In the genomic region with DNA sequence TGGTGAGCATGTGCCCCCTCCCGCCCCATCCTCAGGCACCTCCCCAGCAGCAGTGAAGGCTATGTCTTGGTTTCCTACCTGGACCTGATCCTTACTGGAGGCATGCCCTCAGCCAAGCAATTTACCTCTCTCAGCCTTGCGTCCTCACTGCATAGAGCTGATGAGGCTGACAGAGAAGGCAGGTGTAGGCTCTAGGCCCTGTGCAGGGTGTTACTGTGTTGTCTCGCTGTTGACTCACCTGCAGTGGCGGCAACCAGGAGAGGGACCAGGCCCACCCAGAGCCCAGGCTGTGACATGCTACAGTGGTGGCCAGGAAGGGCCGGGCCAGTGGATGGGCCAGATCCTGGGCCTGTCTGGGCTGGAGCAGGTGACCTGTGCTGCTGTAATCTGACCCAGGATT, we compare ENCODE assay signal across 6 cellular contexts.
A peak's percentile ranks its signal among the peaks of the same experiment; 100 is the strongest.
DNase-seq lines count a peak whose midpoint lies in the region; ATAC-seq, FAIRE-seq and TF ChIP-seq lines count a peak whose summit lies in the region.
"Not testable (repeated sequence)": the region's sequence is repeated elsewhere in the genome, so short reads cannot be mapped to it uniquely, and the experiment has no call there.

No MANE protein-coding gene starts in this region.

- not testable (repeated sequence) for DNase-seq in PC-3; bronchial epithelial cell (ENCODE audit: low read depth); epithelial cell of prostate (ENCODE audit: low read depth, low spot score); foreskin keratinocyte
- DNase-seq in natural killer cell treated with Interleukin-12 subunit alpha and Interleukin-12 subunit beta and Interleukin-15 and Interleukin-18, amount 100 ng/mL, for 72 hours (ENCODE audit: low spot score): peak; percentile 18
- DNase-seq in upper lobe of right lung: peak; percentile 36

- H3K9me3 Mint-ChIP-seq in natural killer cell treated with Interleukin-12 subunit alpha and Interleukin-12 subunit beta and Interleukin-15 and Interleukin-18, amount 100 ng/mL, for 72 hours: not testable (repeated sequence)

- H3K9me3 ChIP-seq in PC-3 (ENCODE audit: low read length); upper lobe of right lung: not testable (repeated sequence)

- not testable (repeated sequence) for H3K27ac Mint-ChIP-seq in natural killer cell treated with Interleukin-12 subunit alpha and Interleukin-12 subunit beta and Interleukin-15 and Interleukin-18, amount 100 ng/mL, for 72 hours

- not testable (repeated sequence) for H3K9me2 ChIP-seq in PC-3 (replicated peaks; ENCODE audit: low read length)

- H3K36me3 ChIP-seq in PC-3 (ENCODE audit: low read depth, low read length); bronchial epithelial cell (ENCODE audit: control insufficient read depth, insufficient read depth, low read length); upper lobe of right lung: not testable (repeated sequence)

- H3K27me3 Mint-ChIP-seq in natural killer cell treated with Interleukin-12 subunit alpha and Interleukin-12 subunit beta and Interleukin-15 and Interleukin-18, amount 100 ng/mL, for 72 hours: not testable (repeated sequence)

- POLR2A ChIA-PET in PC-3 (lab: Charles Lee; ENCODE audit: unreplicated experiment): not testable (repeated sequence)

- intact Hi-C loops in PC-3 (cut with micrococcal nuclease); upper lobe of right lung (cut with DNase I): not testable (repeated sequence)

- H3K9ac ChIP-seq in PC-3 (ENCODE audit: low read length): not testable (repeated sequence)

- not testable (repeated sequence) for H3K4me1 ChIP-seq in PC-3 (ENCODE audit: insufficient read depth, low read length); foreskin keratinocyte; upper lobe of right lung

- not testable (repeated sequence) for H3K27me3 ChIP-seq in PC-3 (ENCODE audit: low read length); bronchial epithelial cell (ENCODE audit: control insufficient read depth, insufficient read depth, low read length); foreskin keratinocyte; upper lobe of right lung

- not testable (repeated sequence) for H2AFZ ChIP-seq in PC-3 (ENCODE audit: low read length)

- CTCF ChIA-PET in PC-3 (lab: Charles Lee): not testable (repeated sequence)

- not testable (repeated sequence) for TF ChIP-seq CTCF in PC-3 (conservative IDR thresholded peaks at IDR 0.05; ENCODE audit: low read depth, low read length); bronchial epithelial cell (IDR thresholded peaks at IDR 0.05; ENCODE audit: insufficient read depth, low read length, severe bottlenecking); foreskin keratinocyte (conservative IDR thresholded peaks at IDR 0.05); upper lobe of right lung (IDR thresholded peaks at IDR 0.05)

- not testable (repeated sequence) for BruUV-seq in PC-3 (replicated peaks; lab: Mats Ljungman, UMichigan)

- FAIRE-seq in bronchial epithelial cell (lab: Jason Lieb, UNC): peak; percentile 64

- not testable (repeated sequence) for H4K20me1 ChIP-seq in PC-3 (ENCODE audit: low read length)

- H3F3A ChIP-seq in PC-3 (ENCODE audit: low read length, unreplicated experiment): not testable (repeated sequence)

- ATAC-seq in PC-3 (peak; percentile 59), foreskin keratinocyte (peak; percentile 50)
- peak in 1 of 2 donors; percentile 23 for ATAC-seq in natural killer cell treated with Interleukin-12 subunit alpha and Interleukin-12 subunit beta and Interleukin-15 and Interleukin-18, amount 100 ng/mL, for 72 hours
- not testable (repeated sequence) for ATAC-seq in upper lobe of right lung

- H3K79me2 ChIP-seq in PC-3 (ENCODE audit: low read length): not testable (repeated sequence)

- H3K27ac ChIP-seq in PC-3 (ENCODE audit: low read length); foreskin keratinocyte; upper lobe of right lung: not testable (repeated sequence)
- peak overlapping the region; percentile 31 for H3K27ac ChIP-seq in epithelial cell of prostate

- H3K4me3 ChIP-seq in PC-3 (ENCODE audit: low read length); bronchial epithelial cell (ENCODE audit: low read depth, low read length); upper lobe of right lung: not testable (repeated sequence)

- not testable (repeated sequence) for H3K36me3 Mint-ChIP-seq in natural killer cell treated with Interleukin-12 subunit alpha and Interleukin-12 subunit beta and Interleukin-15 and Interleukin-18, amount 100 ng/mL, for 72 hours

- H3K4me2 ChIP-seq in PC-3 (ENCODE audit: low read length): not testable (repeated sequence)

- H3K4me3 Mint-ChIP-seq in natural killer cell treated with Interleukin-12 subunit alpha and Interleukin-12 subunit beta and Interleukin-15 and Interleukin-18, amount 100 ng/mL, for 72 hours: not testable (repeated sequence)

- H3K4me1 Mint-ChIP-seq in natural killer cell treated with Interleukin-12 subunit alpha and Interleukin-12 subunit beta and Interleukin-15 and Interleukin-18, amount 100 ng/mL, for 72 hours (ENCODE audit: low read depth in 2 of 2): not testable (repeated sequence)
